ENCODE assay signal across 9 cellular contexts in the genomic region with DNA sequence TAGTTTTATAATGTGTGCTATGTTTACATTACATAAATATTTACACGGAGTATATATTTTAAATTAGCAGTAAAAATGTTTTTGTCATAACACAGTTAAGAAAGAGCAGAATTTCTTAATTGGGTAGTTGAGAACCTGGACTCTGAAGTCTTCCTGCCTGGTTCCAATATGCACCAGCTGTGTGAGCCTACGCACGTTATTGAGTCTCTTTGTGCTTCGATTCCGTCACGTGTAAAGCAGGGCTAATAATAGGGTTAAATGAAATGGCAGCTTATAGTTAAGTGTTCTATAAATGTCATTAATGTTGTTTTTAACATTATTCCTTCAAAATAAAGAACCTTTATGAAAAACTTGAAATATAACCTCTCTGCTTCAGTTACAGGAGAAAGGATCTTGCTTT. TPM values are rescaled to one million over a fixed set of nuclear protein-coding genes. Genes with fewer than 3 reads are reported as not detected.
DNase-seq lines count a peak whose midpoint lies in the region; ATAC-seq and TF ChIP-seq lines count a peak whose summit lies in the region.
"Had no signal": no experiment of that assay in that cellular context is flagged by ENCODE, and none has a peak within 500 bp of the region (broad histone marks: within the 10 kb centered on the region; RNA-seq: fewer than 3 reads in every experiment).

No MANE protein-coding gene starts in this region.

- peaks cover 23% of the 10 kb centered on the region for H3F3A ChIP-seq in PC-9 (ENCODE audit: insufficient read depth, low read depth)

- peak overlapping the region; percentile 90 for H3K4me2 ChIP-seq in PC-9

- peaks cover 0 to 4% of the 10 kb centered on the region in 2 donors for H3K36me3 Mint-ChIP-seq in activated T-cell treated with anti-CD3 and anti-CD28 coated beads, Interleukin-2, amount 50 U/mL, for 72 hours (ENCODE audit: insufficient read depth in 2 of 2)
- no peaks in the 10 kb centered on the region for H3K36me3 Mint-ChIP-seq in stimulated activated naive B cell treated with anti-CD40 and anti-IgM and Interleukin-4, amounts not matched to agents 10 μg/mL and 1 μg/mL and 100 μg/mL, for 72 hours

- H3K4me3 ChIP-seq in PC-9 (peak overlapping the region; percentile 71; the same call in 1 of the 2 replicates), fibroblast of pulmonary artery (replicated peaks; ENCODE audit: low read depth, low read length) (peak overlapping the region; percentile 84), subcutaneous abdominal adipose tissue (ENCODE audit: low read depth in 1 of 5, low read length in 5 of 5) (peak overlapping the region in 4 of 5 donors; percentile 87 to 97 (median 96)), left lung (peak overlapping the region in 1 of 2 donors; percentile 78)

- intact Hi-C loops in PC-9 (cut with micrococcal nuclease; ENCODE audit: unreplicated experiment) (loop anchor here (2.0 kb wide), 1 partner anchor 370 kb away; a partner anchor contains a TSS), left lung (cut with DNase I) (no loop called here)

- POLR2A ChIA-PET in PC-9 (lab: Charles Lee; ENCODE audit: unreplicated experiment) = no interaction called here

- no peak for ATAC-seq in activated T-cell treated with anti-CD3 and anti-CD28 coated beads, Interleukin-2, amount 50 U/mL, for 72 hours (replicated peaks in 1 of 2)
- no peak for ATAC-seq in stimulated activated naive B cell treated with anti-CD40 and anti-IgM and Interleukin-4, amounts not matched to agents 10 μg/mL and 1 μg/mL and 100 μg/mL, for 72 hours (replicated peaks)
- no peak for ATAC-seq in left lung

- no peak overlapping the region; the same call in 1 of the 2 replicates for H2AFZ ChIP-seq in PC-9

- no peak overlapping the region for H3K27ac Mint-ChIP-seq in activated T-cell treated with anti-CD3 and anti-CD28 coated beads, Interleukin-2, amount 50 U/mL, for 72 hours
- no peak overlapping the region for H3K27ac Mint-ChIP-seq in stimulated activated naive B cell treated with anti-CD40 and anti-IgM and Interleukin-4, amounts not matched to agents 10 μg/mL and 1 μg/mL and 100 μg/mL, for 72 hours

- H3K27me3 Mint-ChIP-seq in activated T-cell treated with anti-CD3 and anti-CD28 coated beads, Interleukin-2, amount 50 U/mL, for 72 hours (ENCODE audit: low read depth) = peaks cover 34% of the 10 kb centered on the region
- peaks cover 0 to 4% of the 10 kb centered on the region in 2 donors for H3K27me3 Mint-ChIP-seq in stimulated activated naive B cell treated with anti-CD40 and anti-IgM and Interleukin-4, amounts not matched to agents 10 μg/mL and 1 μg/mL and 100 μg/mL, for 72 hours

- TF ChIP-seq CTCF in PC-9 (conservative IDR thresholded peaks at IDR 0.05) = no peak
- TF ChIP-seq CTCF in fibroblast of pulmonary artery (IDR thresholded peaks at IDR 0.05; ENCODE audit: low read length, missing control alignments) = no peak
- no peak for TF ChIP-seq CTCF in left lung (IDR thresholded peaks at IDR 0.05)

- H3K4me1 ChIP-seq in PC-9 (replicated peaks; ENCODE audit: insufficient read depth) = peaks cover 29% of the 10 kb centered on the region
- H3K4me1 ChIP-seq in subcutaneous abdominal adipose tissue (ENCODE audit: control insufficient read depth in 5 of 5, insufficient read depth in 5 of 5, low read length in 5 of 5) = peaks cover 0 to 28% (median 26%) of the 10 kb centered on the region in 5 donors
- H3K4me1 ChIP-seq in left lung = peaks cover 0 to 48% of the 10 kb centered on the region in 2 donors

- CTCF ChIA-PET in PC-9 (lab: Charles Lee) = interaction anchor here (0.5 kb wide), 1 partner anchor 442 kb away, joined by 5 read pairs; no protein-coding TSS in a partner anchor

- no TSS peak for BruUV-seq in PC-9 (replicated peaks; lab: Mats Ljungman, UMichigan)

- peak overlapping the region; percentile 53 to 61 for H3K4me3 Mint-ChIP-seq in activated T-cell treated with anti-CD3 and anti-CD28 coated beads, Interleukin-2, amount 50 U/mL, for 72 hours
- no peak overlapping the region for H3K4me3 Mint-ChIP-seq in stimulated activated naive B cell treated with anti-CD40 and anti-IgM and Interleukin-4, amounts not matched to agents 10 μg/mL and 1 μg/mL and 100 μg/mL, for 72 hours

- H3K9me3 ChIP-seq in PC-9 (ENCODE audit: insufficient read depth, low read depth) = no peaks in the 10 kb centered on the region
- H3K9me3 ChIP-seq in subcutaneous abdominal adipose tissue (ENCODE audit: control insufficient read depth in 5 of 5, low read length in 5 of 5) = no peaks in the 10 kb centered on the region
- no peaks in the 10 kb centered on the region for H3K9me3 ChIP-seq in left lung

- H3K9me2 ChIP-seq in PC-9 (ENCODE audit: insufficient read depth) = no peaks in the 10 kb centered on the region

- H3K36me3 ChIP-seq in PC-9 (ENCODE audit: low read depth) = no peaks in the 10 kb centered on the region
- no peaks in the 10 kb centered on the region for H3K36me3 ChIP-seq in subcutaneous abdominal adipose tissue (ENCODE audit: control insufficient read depth in 5 of 5, insufficient read depth in 5 of 5, low read length in 5 of 5)
- H3K36me3 ChIP-seq in left lung = no peaks in the 10 kb centered on the region

- no peak overlapping the region for H3K27ac ChIP-seq in PC-9
- no peak overlapping the region for H3K27ac ChIP-seq in subcutaneous abdominal adipose tissue (ENCODE audit: low read depth, low read length)
- no peak overlapping the region for H3K27ac ChIP-seq in left lung

- H3K27me3 ChIP-seq in PC-9 (ENCODE audit: insufficient read depth, low read depth) (no peaks in the 10 kb centered on the region), subcutaneous abdominal adipose tissue (ENCODE audit: control insufficient read depth in 5 of 5, insufficient read depth in 4 of 5, low read length in 5 of 5) (no peaks in the 10 kb centered on the region), left lung (no peaks in the 10 kb centered on the region)

- H3K4me1 Mint-ChIP-seq in activated T-cell treated with anti-CD3 and anti-CD28 coated beads, Interleukin-2, amount 50 U/mL, for 72 hours (ENCODE audit: low read depth) = peaks cover 35% of the 10 kb centered on the region
- H3K4me1 Mint-ChIP-seq in stimulated activated naive B cell treated with anti-CD40 and anti-IgM and Interleukin-4, amounts not matched to agents 10 μg/mL and 1 μg/mL and 100 μg/mL, for 72 hours = peaks cover 14 to 34% of the 10 kb centered on the region in 2 donors

- H4K20me1 ChIP-seq in PC-9 (ENCODE audit: insufficient read depth) = no peaks in the 10 kb centered on the region

- H3K9ac ChIP-seq in subcutaneous abdominal adipose tissue (ENCODE audit: low read length in 5 of 5) = no peak overlapping the region

- H3K9me3 Mint-ChIP-seq in activated T-cell treated with anti-CD3 and anti-CD28 coated beads, Interleukin-2, amount 50 U/mL, for 72 hours = no peaks in the 10 kb centered on the region
- H3K9me3 Mint-ChIP-seq in stimulated activated naive B cell treated with anti-CD40 and anti-IgM and Interleukin-4, amounts not matched to agents 10 μg/mL and 1 μg/mL and 100 μg/mL, for 72 hours = no peaks in the 10 kb centered on the region

- no peak for DNase-seq in activated T-cell treated with anti-CD3 and anti-CD28 coated beads, Interleukin-2, amount 50 U/mL, for 72 hours
- DNase-seq in activated T-cell treated with anti-CD3 and anti-CD28 coated beads, Interleukin-2, amount 50 U/mL, for 1 hour = no peak
- no peak for DNase-seq in PC-9
- DNase-seq in fibroblast of pulmonary artery (ENCODE audit: low read depth) = no peak
- DNase-seq in stimulated activated CD4-positive, alpha-beta T cell treated with anti-CD3 and anti-CD28 coated beads, Interleukin-2, amount 100 ng/mL, for 24 hours = no peak
- no peak for DNase-seq in stimulated activated naive B cell treated with anti-CD40 and anti-IgM and Interleukin-4, amounts not matched to agents 10 μg/mL and 1 μg/mL and 100 μg/mL, for 72 hours
- no peak for DNase-seq in left lung
- DNase-seq: activated CD4-positive, alpha-beta T cell treated with anti-CD3 and anti-CD28 coated beads for 1 hour had no signal

- no peaks in the 10 kb centered on the region for H3K79me2 ChIP-seq in PC-9 (ENCODE audit: low read depth)

RNA-seq across cellular contexts. Expression of a gene that starts 1.2 kb away (rescaled TPM):
- 10 to 100 TPM in 1 of 2 donors, 1 to 10 TPM in 1; 9.6 to 13.8 TPM for total RNA-seq in activated T-cell treated with anti-CD3 and anti-CD28 coated beads, Interleukin-2, amount 50 U/mL, for 72 hours
- total RNA-seq in PC-9 (2021) = 12.0 and 12.3 TPM in 2 replicates
- total RNA-seq in left lung = 100 to 1,000 TPM in 1 of 2 donors, 10 to 100 TPM in 1; 73.4 to 105 TPM

Comparison
In these comparisons a context has a peak if more than half of its experiments do, and no peak if none do; other contexts are left out.
1. H3K4me3 Mint-ChIP-seq: peak in activated T-cell treated with anti-CD3 and anti-CD28 coated beads, Interleukin-2, amount 50 U/mL, for 72 hours (2 of 2); none in stimulated activated naive B cell treated with anti-CD40 and anti-IgM and Interleukin-4, amounts not matched to agents 10 μg/mL and 1 μg/mL and 100 μg/mL, for 72 hours (0 of 2).